ENCODE assay signal across 8 cellular contexts in the genomic region with DNA sequence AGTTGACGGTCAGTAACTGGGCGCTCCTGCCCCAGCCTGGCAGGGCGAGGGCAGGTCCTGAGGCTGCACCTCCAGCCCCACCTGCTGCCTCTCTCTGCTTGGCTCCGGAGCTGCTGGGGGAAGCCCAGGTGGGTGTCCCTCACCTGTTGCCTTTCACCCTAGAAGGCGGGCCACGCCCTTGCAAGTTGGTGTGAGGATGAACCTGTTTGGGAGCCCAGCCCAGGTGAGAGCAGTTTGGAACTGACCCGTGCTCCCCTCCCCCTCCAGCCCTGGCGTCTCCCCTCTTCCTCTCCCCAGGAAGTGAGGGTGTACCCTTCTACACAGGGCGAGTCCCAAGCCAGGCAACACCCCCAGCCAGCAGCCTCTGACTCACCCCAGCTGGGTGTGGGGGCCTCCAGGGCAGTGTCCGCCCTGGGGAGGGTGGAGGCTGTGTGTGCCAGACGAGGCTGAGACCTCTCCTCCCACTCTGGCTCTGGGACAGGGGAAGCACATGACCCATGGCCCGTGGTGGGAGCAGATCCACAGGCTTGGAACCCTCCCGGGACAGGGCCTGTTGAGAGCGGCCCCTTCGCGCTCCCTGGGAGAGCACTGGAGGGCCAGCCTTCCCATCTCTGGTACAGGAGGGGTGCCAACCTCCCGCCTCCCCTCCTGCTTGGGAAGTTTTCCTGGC. TPM values are rescaled to one million over a fixed set of nuclear protein-coding genes. Genes with fewer than 3 reads are reported as not detected.
DNase-seq lines count a peak whose midpoint lies in the region; ATAC-seq lines count a peak whose summit lies in the region.

No MANE protein-coding gene starts in this region.

- intact Hi-C loops in Right ventricle myocardium inferior (cut with DNase I), result no loop called here
- intact Hi-C loops in activated T-helper 1 cell treated with anti-CD3 and anti-CD28 coated beads, Interleukin-12 subunit alpha, Interleukin-12 subunit beta, Interleukin-2, Interleukin-4 antibody, amounts not matched to agents 30 ng/mL and 10 ng/mL and 1 ng/mL, durations not matched to agents 14 hours and 24 hours and 36 hours (cut with micrococcal nuclease), result no loop called here

- no peak overlapping the region for H3K27ac Mint-ChIP-seq in activated T-helper 1 cell treated with anti-CD3 and anti-CD28 coated beads, Interleukin-12 subunit alpha, Interleukin-12 subunit beta, Interleukin-2, Interleukin-4 antibody, amounts not matched to agents 30 ng/mL and 10 ng/mL and 1 ng/mL, durations not matched to agents 14 hours and 24 hours and 36 hours

- DNase-seq in HK-2 (ENCODE audit: unreplicated experiment), result peak; percentile 87
- DNase-seq in activated gamma-delta T cell (lab: John Stamatoyannopoulos, UW), result peak; percentile 25
- peak; percentile 87 for DNase-seq in Right ventricle myocardium inferior (ENCODE audit: missing footprints)
- DNase-seq in putamen (ENCODE audit: low spot score), result peak; percentile 92
- DNase-seq in activated T-helper 1 cell treated with anti-CD3 and anti-CD28 coated beads, Interleukin-12 subunit alpha, Interleukin-12 subunit beta, Interleukin-2, Interleukin-4 antibody, amounts not matched to agents 30 ng/mL and 10 ng/mL and 1 ng/mL, durations not matched to agents 14 hours and 24 hours and 36 hours (ENCODE audit: low spot score), result no peak

- no peaks in the 10 kb centered on the region for H3K27me3 Mint-ChIP-seq in activated T-helper 1 cell treated with anti-CD3 and anti-CD28 coated beads, Interleukin-12 subunit alpha, Interleukin-12 subunit beta, Interleukin-2, Interleukin-4 antibody, amounts not matched to agents 30 ng/mL and 10 ng/mL and 1 ng/mL, durations not matched to agents 14 hours and 24 hours and 36 hours (ENCODE audit: insufficient read depth)

- peaks cover 34% of the 10 kb centered on the region for H3K36me3 Mint-ChIP-seq in activated T-helper 1 cell treated with anti-CD3 and anti-CD28 coated beads, Interleukin-12 subunit alpha, Interleukin-12 subunit beta, Interleukin-2, Interleukin-4 antibody, amounts not matched to agents 30 ng/mL and 10 ng/mL and 1 ng/mL, durations not matched to agents 14 hours and 24 hours and 36 hours (ENCODE audit: low read depth)

- H3K4me1 Mint-ChIP-seq in activated T-helper 1 cell treated with anti-CD3 and anti-CD28 coated beads, Interleukin-12 subunit alpha, Interleukin-12 subunit beta, Interleukin-2, Interleukin-4 antibody, amounts not matched to agents 30 ng/mL and 10 ng/mL and 1 ng/mL, durations not matched to agents 14 hours and 24 hours and 36 hours (ENCODE audit: low read depth), result peaks cover 56% of the 10 kb centered on the region

- no peak overlapping the region for H3K4me3 Mint-ChIP-seq in activated T-helper 1 cell treated with anti-CD3 and anti-CD28 coated beads, Interleukin-12 subunit alpha, Interleukin-12 subunit beta, Interleukin-2, Interleukin-4 antibody, amounts not matched to agents 30 ng/mL and 10 ng/mL and 1 ng/mL, durations not matched to agents 14 hours and 24 hours and 36 hours

- peak; percentile 96 for ATAC-seq in Right ventricle myocardium inferior
- ATAC-seq in HG02759 (IDR thresholded peaks at IDR 0.05; ENCODE audit: unreplicated experiment), result no peak
- ATAC-seq in GM18870 (IDR thresholded peaks at IDR 0.05; ENCODE audit: unreplicated experiment), result no peak
- ATAC-seq in HG03280 (IDR thresholded peaks at IDR 0.05; ENCODE audit: unreplicated experiment), result no peak

- no peaks in the 10 kb centered on the region for H3K9me3 Mint-ChIP-seq in activated T-helper 1 cell treated with anti-CD3 and anti-CD28 coated beads, Interleukin-12 subunit alpha, Interleukin-12 subunit beta, Interleukin-2, Interleukin-4 antibody, amounts not matched to agents 30 ng/mL and 10 ng/mL and 1 ng/mL, durations not matched to agents 14 hours and 24 hours and 36 hours

RNA-seq across cellular contexts. Expression of a gene that starts 10.4 kb away (rescaled TPM):
- total RNA-seq in Right ventricle myocardium inferior, result 23.9 TPM
- 30.1 and 32.9 TPM in 2 replicates for total RNA-seq in activated T-helper 1 cell treated with anti-CD3 and anti-CD28 coated beads, Interleukin-12 subunit alpha, Interleukin-12 subunit beta, Interleukin-2, Interleukin-4 antibody, amounts not matched to agents 30 ng/mL and 10 ng/mL and 1 ng/mL, durations not matched to agents 14 hours and 24 hours and 36 hours

RNA-seq across cellular contexts. Expression of a gene that starts 10.6 kb away (rescaled TPM):
- 11.9 TPM for total RNA-seq in Right ventricle myocardium inferior
- total RNA-seq in activated T-helper 1 cell treated with anti-CD3 and anti-CD28 coated beads, Interleukin-12 subunit alpha, Interleukin-12 subunit beta, Interleukin-2, Interleukin-4 antibody, amounts not matched to agents 30 ng/mL and 10 ng/mL and 1 ng/mL, durations not matched to agents 14 hours and 24 hours and 36 hours, result 10.6 and 12.2 TPM in 2 replicates

RNA-seq across cellular contexts. Expression of a gene that starts 28.4 kb away (rescaled TPM):
- 30.2 TPM for total RNA-seq in Right ventricle myocardium inferior
- 0.34 and 1.0 TPM in 2 replicates for total RNA-seq in activated T-helper 1 cell treated with anti-CD3 and anti-CD28 coated beads, Interleukin-12 subunit alpha, Interleukin-12 subunit beta, Interleukin-2, Interleukin-4 antibody, amounts not matched to agents 30 ng/mL and 10 ng/mL and 1 ng/mL, durations not matched to agents 14 hours and 24 hours and 36 hours

RNA-seq across cellular contexts. Expression of a gene that starts 55.0 kb away (rescaled TPM):
- 7.5 TPM for total RNA-seq in Right ventricle myocardium inferior
- 17.7 and 18.1 TPM in 2 replicates for total RNA-seq in activated T-helper 1 cell treated with anti-CD3 and anti-CD28 coated beads, Interleukin-12 subunit alpha, Interleukin-12 subunit beta, Interleukin-2, Interleukin-4 antibody, amounts not matched to agents 30 ng/mL and 10 ng/mL and 1 ng/mL, durations not matched to agents 14 hours and 24 hours and 36 hours

RNA-seq across cellular contexts. Expression of a gene that starts 55.1 kb away (rescaled TPM):
- 16.0 TPM for total RNA-seq in Right ventricle myocardium inferior
- 154 and 158 TPM in 2 replicates for total RNA-seq in activated T-helper 1 cell treated with anti-CD3 and anti-CD28 coated beads, Interleukin-12 subunit alpha, Interleukin-12 subunit beta, Interleukin-2, Interleukin-4 antibody, amounts not matched to agents 30 ng/mL and 10 ng/mL and 1 ng/mL, durations not matched to agents 14 hours and 24 hours and 36 hours

Comparison
In these comparisons a context has a peak if more than half of its experiments do, and no peak if none do; other contexts are left out.
1. RNA of a gene that starts 28.4 kb away (total RNA-seq): 30.2 TPM in Right ventricle myocardium inferior (single experiment); 0.34 to 1.0 TPM in activated T-helper 1 cell treated with anti-CD3 and anti-CD28 coated beads, Interleukin-12 subunit alpha, Interleukin-12 subunit beta, Interleukin-2, Interleukin-4 antibody, amounts not matched to agents 30 ng/mL and 10 ng/mL and 1 ng/mL, durations not matched to agents 14 hours and 24 hours and 36 hours; every median in the first group is over 10 times any median in the second.